ENCODE assay signal across 8 cellular contexts in genomic region chr19:19663292-19664120, GRCh38. TPM values are rescaled to one million over a fixed set of nuclear protein-coding genes. Genes with fewer than 3 reads are reported as not detected.
DNase-seq lines count a peak whose midpoint lies in the region; ATAC-seq, FAIRE-seq and TF ChIP-seq lines count a peak whose summit lies in the region.

Gene ATP13A1, minus strand, starts transcription at chr19:19663676. Its CDS starts 10 bp downstream, at chr19:19663666.

- H3K9me3 ChIP-seq in ES-I3 (ENCODE audit: control insufficient read depth, insufficient read depth, low read length) (no peaks in the 10 kb centered on the region), RWPE2 (ENCODE audit: severe bottlenecking) (no peaks in the 10 kb centered on the region)

- peak within 1 kb of the TSS; percentile 99 for H3K4me3 ChIP-seq in RWPE2 (ENCODE audit: severe bottlenecking)

- H3K36me3 Mint-ChIP-seq in activated T-helper 2 cell treated with anti-CD3 and anti-CD28 coated beads, Interferon-gamma antibody, Interleukin-2, Interleukin-4, amounts not matched to agents 10 μg/mL and 5 μg/mL and 100 μg/mL, durations not matched to agents 14 hours and 24 hours and 36 hours (ENCODE audit: low read depth): peaks cover 40% of the 10 kb centered on the region
- no peaks in the 10 kb centered on the region for H3K36me3 Mint-ChIP-seq in natural killer cell treated with Interleukin-12 subunit alpha and Interleukin-12 subunit beta and Interleukin-15 and Interleukin-18, amount 100 ng/mL, for 72 hours

- H3K4me3 Mint-ChIP-seq in activated T-helper 2 cell treated with anti-CD3 and anti-CD28 coated beads, Interferon-gamma antibody, Interleukin-2, Interleukin-4, amounts not matched to agents 10 μg/mL and 5 μg/mL and 100 μg/mL, durations not matched to agents 14 hours and 24 hours and 36 hours (ENCODE audit: low read depth): peak within 1 kb of the TSS; percentile 89
- peak within 1 kb of the TSS; percentile 87 for H3K4me3 Mint-ChIP-seq in natural killer cell treated with Interleukin-12 subunit alpha and Interleukin-12 subunit beta and Interleukin-15 and Interleukin-18, amount 100 ng/mL, for 72 hours

- H3K27me3 ChIP-seq in RWPE2 (ENCODE audit: insufficient read depth, poor library complexity, severe bottlenecking): no peaks in the 10 kb centered on the region

- H3K4me1 Mint-ChIP-seq in activated T-helper 2 cell treated with anti-CD3 and anti-CD28 coated beads, Interferon-gamma antibody, Interleukin-2, Interleukin-4, amounts not matched to agents 10 μg/mL and 5 μg/mL and 100 μg/mL, durations not matched to agents 14 hours and 24 hours and 36 hours (ENCODE audit: low read depth): peaks cover 24% of the 10 kb centered on the region
- H3K4me1 Mint-ChIP-seq in natural killer cell treated with Interleukin-12 subunit alpha and Interleukin-12 subunit beta and Interleukin-15 and Interleukin-18, amount 100 ng/mL, for 72 hours (ENCODE audit: low read depth in 2 of 2): peaks cover 27 to 29% of the 10 kb centered on the region in 2 donors

- peaks cover 12% of the 10 kb centered on the region; the same call in 1 of the 2 replicates for H3K4me1 ChIP-seq in ES-I3 (ENCODE audit: insufficient read depth, low read length)
- peaks cover 4% of the 10 kb centered on the region for H3K4me1 ChIP-seq in RWPE2 (ENCODE audit: insufficient read depth, poor library complexity, severe bottlenecking)

- TF ChIP-seq POLR2A in H54 (IDR thresholded peaks at IDR 0.05; ENCODE audit: low read depth, low read length): peak; percentile 76

- intact Hi-C loops in activated T-helper 2 cell treated with anti-CD3 and anti-CD28 coated beads, Interferon-gamma antibody, Interleukin-2, Interleukin-4, amounts not matched to agents 10 μg/mL and 5 μg/mL and 100 μg/mL, durations not matched to agents 14 hours and 24 hours and 36 hours (cut with micrococcal nuclease): loop anchor here (1.0 to 10.0 kb wide), 5 partner anchors 21 to 901 kb away; partner anchors contain the start of genes GMIP, PBX4, ZNF14 and ZNF737

- H3K27ac Mint-ChIP-seq in activated T-helper 2 cell treated with anti-CD3 and anti-CD28 coated beads, Interferon-gamma antibody, Interleukin-2, Interleukin-4, amounts not matched to agents 10 μg/mL and 5 μg/mL and 100 μg/mL, durations not matched to agents 14 hours and 24 hours and 36 hours: peak within 1 kb of the TSS; percentile 98
- peak within 1 kb of the TSS; percentile 86 to 89 for H3K27ac Mint-ChIP-seq in natural killer cell treated with Interleukin-12 subunit alpha and Interleukin-12 subunit beta and Interleukin-15 and Interleukin-18, amount 100 ng/mL, for 72 hours

- no peak for TF ChIP-seq CTCF in RWPE2 (IDR thresholded peaks at IDR 0.05; ENCODE audit: poor library complexity, severe bottlenecking)

- no peaks in the 10 kb centered on the region for H3K27me3 Mint-ChIP-seq in activated T-helper 2 cell treated with anti-CD3 and anti-CD28 coated beads, Interferon-gamma antibody, Interleukin-2, Interleukin-4, amounts not matched to agents 10 μg/mL and 5 μg/mL and 100 μg/mL, durations not matched to agents 14 hours and 24 hours and 36 hours (ENCODE audit: low read depth)
- H3K27me3 Mint-ChIP-seq in natural killer cell treated with Interleukin-12 subunit alpha and Interleukin-12 subunit beta and Interleukin-15 and Interleukin-18, amount 100 ng/mL, for 72 hours: no peaks in the 10 kb centered on the region

- peak within 1 kb of the TSS; percentile 88 for H3K9ac ChIP-seq in ES-I3 (ENCODE audit: low read depth, low read length)

- H3K27ac ChIP-seq in RWPE2 (ENCODE audit: poor library complexity, severe bottlenecking): peak within 1 kb of the TSS; percentile 58

- FAIRE-seq in H54 (lab: Jason Lieb, UNC): no peak

- H3K9me3 Mint-ChIP-seq in activated T-helper 2 cell treated with anti-CD3 and anti-CD28 coated beads, Interferon-gamma antibody, Interleukin-2, Interleukin-4, amounts not matched to agents 10 μg/mL and 5 μg/mL and 100 μg/mL, durations not matched to agents 14 hours and 24 hours and 36 hours: no peaks in the 10 kb centered on the region
- H3K9me3 Mint-ChIP-seq in natural killer cell treated with Interleukin-12 subunit alpha and Interleukin-12 subunit beta and Interleukin-15 and Interleukin-18, amount 100 ng/mL, for 72 hours: no peaks in the 10 kb centered on the region

- DNase-seq in H54 (ENCODE audit: insufficient read length, low spot score) (peak; percentile 83), LoVo (ENCODE audit: low spot score) (peak; percentile 98), RWPE2 (ENCODE audit: low spot score) (peak; percentile 97), fibroblast of peridontal ligament (ENCODE audit: extremely low read depth) (peak; percentile 96)
- DNase-seq in activated T-helper 2 cell treated with anti-CD3 and anti-CD28 coated beads, Interferon-gamma antibody, Interleukin-2, Interleukin-4, amounts not matched to agents 10 μg/mL and 5 μg/mL and 100 μg/mL, durations not matched to agents 14 hours and 24 hours and 36 hours (ENCODE audit: low spot score): peak; percentile 93
- peak; percentile 96 for DNase-seq in natural killer cell treated with Interleukin-12 subunit alpha and Interleukin-12 subunit beta and Interleukin-15 and Interleukin-18, amount 100 ng/mL, for 72 hours (ENCODE audit: low spot score)
- DNase-seq in stimulated activated naive CD8-positive, alpha-beta T cell treated with anti-CD3 and anti-CD28 coated beads, Interleukin-15, Interleukin-2, amounts not matched to agents 100 U/mL and 50 U/mL, for 24 hours: peak; percentile 91

- ATAC-seq in RWPE2 (ENCODE audit: low read depth): peak; percentile 93
- ATAC-seq in natural killer cell treated with Interleukin-12 subunit alpha and Interleukin-12 subunit beta and Interleukin-15 and Interleukin-18, amount 100 ng/mL, for 72 hours: peak; percentile 86 to 93
- ATAC-seq in stimulated activated naive CD8-positive, alpha-beta T cell treated with anti-CD3 and anti-CD28 coated beads, Interleukin-15, Interleukin-2, amounts not matched to agents 100 U/mL and 50 U/mL, for 24 hours: peak; percentile 80

- H3K36me3 ChIP-seq in ES-I3 (ENCODE audit: insufficient read depth, low read length) (peaks cover 7% of the 10 kb centered on the region), RWPE2 (ENCODE audit: low read depth) (peaks cover 33% of the 10 kb centered on the region)

RNA-seq across cellular contexts. Expression of gene ATP13A1, which starts in this region (rescaled TPM):
- 71.6 and 74.8 TPM in 2 replicates for total RNA-seq in activated T-helper 2 cell treated with anti-CD3 and anti-CD28 coated beads, Interferon-gamma antibody, Interleukin-2, Interleukin-4, amounts not matched to agents 10 μg/mL and 5 μg/mL and 100 μg/mL, durations not matched to agents 14 hours and 24 hours and 36 hours
- 100 to 1,000 TPM in 1 of 2 donors, 10 to 100 TPM in 1; 61.9 to 122 TPM for total RNA-seq in natural killer cell treated with Interleukin-12 subunit alpha and Interleukin-12 subunit beta and Interleukin-15 and Interleukin-18, amount 100 ng/mL, for 72 hours

Comparison
In these comparisons a context has a peak if more than half of its experiments do, and no peak if none do; other contexts are left out.
1. Peak in every context shown above with its lines: DNase-seq, ATAC-seq, H3K4me3 ChIP-seq and H3K27ac ChIP-seq.